Comparison of ENCODE assay signal across 8 cellular contexts in the genomic region with DNA sequence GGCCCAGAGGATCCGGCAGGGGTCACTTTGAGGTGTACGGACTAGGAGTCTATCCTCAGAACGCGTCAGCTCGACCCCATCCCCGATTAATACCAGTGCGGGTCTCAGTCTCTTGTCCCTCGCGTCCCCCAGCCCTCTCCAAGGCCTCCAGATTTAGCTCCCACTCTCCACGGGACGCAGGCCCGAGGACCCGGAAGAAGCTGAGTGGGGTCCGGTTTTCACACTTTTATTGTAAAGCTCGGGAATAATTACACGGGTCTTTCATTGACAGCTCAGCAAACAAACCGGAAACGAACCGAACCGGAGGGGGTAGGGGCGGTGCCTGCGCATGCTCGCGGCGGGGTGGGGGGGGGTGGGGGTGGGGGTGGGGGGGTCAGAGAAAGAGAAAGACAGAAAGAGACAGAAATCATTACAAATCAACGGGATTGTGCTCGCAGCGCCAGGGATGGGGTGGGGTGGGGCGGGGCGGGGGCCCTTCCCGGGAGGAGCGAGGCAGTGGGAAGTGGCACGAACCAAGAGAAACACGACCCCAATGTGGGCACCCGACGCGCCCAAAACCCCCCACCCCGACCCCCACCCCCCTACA. TPM values are rescaled to one million over a fixed set of nuclear protein-coding genes. Genes with fewer than 3 reads are reported as not detected.
DNase-seq lines count a peak whose midpoint lies in the region; ATAC-seq, FAIRE-seq and TF ChIP-seq lines count a peak whose summit lies in the region.

No MANE protein-coding gene starts in this region.

- H3K4me2 ChIP-seq in osteoblast (ENCODE audit: insufficient read depth, low read length) = peak overlapping the region; percentile 88

- TF ChIP-seq POLR2A in H54 (IDR thresholded peaks at IDR 0.05; ENCODE audit: low read depth, low read length) = no peak; the same call in 1 of the 2 replicates

- H3K9me3 ChIP-seq in osteoblast (ENCODE audit: low read depth, low read length) = no peaks in the 10 kb centered on the region

- peak overlapping the region; percentile 54 for H3K27ac ChIP-seq in osteoblast (ENCODE audit: low read depth, low read length)

- FAIRE-seq in D721Med (lab: Jason Lieb, UNC) = no peak
- FAIRE-seq in H54 (lab: Jason Lieb, UNC) = no peak

- no peaks in the 10 kb centered on the region for H3K27me3 ChIP-seq in osteoblast (ENCODE audit: insufficient read depth, low read length)

- no peaks in the 10 kb centered on the region for H4K20me1 ChIP-seq in osteoblast (ENCODE audit: insufficient read depth, low read length)

- no peaks in the 10 kb centered on the region for H3K79me2 ChIP-seq in osteoblast (ENCODE audit: insufficient read depth, low read length)

- H3K36me3 ChIP-seq in osteoblast (ENCODE audit: insufficient read depth, low read length) = no peaks in the 10 kb centered on the region

- TF ChIP-seq CTCF in D721Med (IDR thresholded peaks at IDR 0.05; ENCODE audit: insufficient read depth, missing control alignments) (no peak), osteoblast (IDR thresholded peaks at IDR 0.05; ENCODE audit: extremely low read depth, low read depth, low read length) (no peak)

- peak; percentile 65 for DNase-seq in D721Med (ENCODE audit: insufficient read length, low spot score)
- DNase-seq in H54 (ENCODE audit: insufficient read length, low spot score) = peak; percentile 67
- peak; percentile 49 for DNase-seq in NCI-H2196 treated with DMSO at 0.1 percent for 48 hours (lab: John Stamatoyannopoulos, UW; ENCODE audit: unreplicated experiment)
- DNase-seq in activated naive CD4-positive, alpha-beta T cell treated with anti-CD3 and anti-CD28 coated beads, Interleukin-2, amount 50 U/mL, for 16 hours = peak; percentile 52
- DNase-seq in germinal center (ENCODE audit: low spot score) = peak; percentile 70
- peak; percentile 98 for DNase-seq in osteoblast (ENCODE audit: insufficient read length, low spot score, missing footprints)
- no peak for DNase-seq in kidney glomerular epithelial cell (lab: John Stamatoyannopoulos, UW)

- peak overlapping the region; percentile 81 for H2AFZ ChIP-seq in osteoblast (ENCODE audit: low read length)

- H3K4me3 ChIP-seq in osteoblast (ENCODE audit: insufficient read depth, low read length) = peak overlapping the region; percentile 79

- peaks cover 9% of the 10 kb centered on the region for H3K4me1 ChIP-seq in osteoblast (ENCODE audit: insufficient read depth, low read length)

- ATAC-seq in HG03108 (IDR thresholded peaks at IDR 0.05; ENCODE audit: unreplicated experiment) = no peak

RNA-seq across cellular contexts. Expression of gene PCDH1, which starts 27.9 kb away (rescaled TPM):
- 0.29 and 1.4 TPM in 2 replicates for total RNA-seq in osteoblast
